ENCODE assay signal across 12 cellular contexts in genomic region chr2:12170151-12170550, GRCh38.
A peak's percentile ranks its signal among the peaks of the same experiment; 100 is the strongest.
DNase-seq lines count a peak whose midpoint lies in the region; ATAC-seq and TF ChIP-seq lines count a peak whose summit lies in the region.
"Had no signal": no experiment of that assay in that cellular context is flagged by ENCODE, and none has a peak within 500 bp of the region (broad histone marks: within the 10 kb centered on the region; RNA-seq: fewer than 3 reads in every experiment).

No MANE protein-coding gene starts in this region.

- POLR2A ChIA-PET in Panc1 (lab: Charles Lee): no interaction called here

- TF ChIP-seq CTCF in Panc1 (IDR thresholded peaks at IDR 0.05) (no peak), coronary artery (IDR thresholded peaks at IDR 0.05) (no peak), thyroid gland (IDR thresholded peaks at IDR 0.05) (no peak)

- peak overlapping the region; percentile 54; the same call in 1 of the 2 replicates for H3K27ac ChIP-seq in Panc1 (ENCODE audit: low read length)
- peak overlapping the region; percentile 41 to 42 for H3K27ac ChIP-seq in coronary artery
- H3K27ac ChIP-seq in muscle layer of duodenum (ENCODE audit: low read length): peak overlapping the region; percentile 72
- H3K27ac ChIP-seq in thyroid gland: peak overlapping the region; percentile 34 to 50 (median 42)
- H3K27ac ChIP-seq: WERI-Rb-1 had no signal

- H3K27me3 ChIP-seq in Panc1 (ENCODE audit: control insufficient read depth, insufficient read depth, low read length): no peaks in the 10 kb centered on the region
- H3K27me3 ChIP-seq in muscle layer of duodenum (ENCODE audit: low read depth, low read length): no peaks in the 10 kb centered on the region
- no peaks in the 10 kb centered on the region for H3K27me3 ChIP-seq in thyroid gland

- H3K9me3 ChIP-seq in Panc1 (ENCODE audit: control insufficient read depth, insufficient read depth, low read depth, low read length) (no peaks in the 10 kb centered on the region), muscle layer of duodenum (ENCODE audit: control insufficient read depth in 1 of 2, low read length in 2 of 2) (no peaks in the 10 kb centered on the region), thyroid gland (no peaks in the 10 kb centered on the region)

- WGBS in thyroid gland, 2 donors: 71 to 75% methylated on average over 5 of the region's 5 CpGs

- no peak for TF ChIP-seq POLR2A in thyroid gland (IDR thresholded peaks at IDR 0.05)

- peaks cover 6% of the 10 kb centered on the region; the same call in 1 of the 2 replicates for H3K4me1 ChIP-seq in Panc1 (ENCODE audit: control insufficient read depth, insufficient read depth, low read length)
- peaks cover 9 to 17% of the 10 kb centered on the region in 2 donors for H3K4me1 ChIP-seq in muscle layer of duodenum (ENCODE audit: control insufficient read depth in 1 of 2, insufficient read depth in 2 of 2, low read length in 2 of 2)
- H3K4me1 ChIP-seq in thyroid gland: peaks cover 6 to 20% of the 10 kb centered on the region in 2 donors

- CTCF ChIA-PET in Panc1 (lab: Charles Lee): no interaction called here

- no peak for DNase-seq in Panc1 (ENCODE audit: low read depth, low spot score)
- no peak for DNase-seq in coronary artery (ENCODE audit: low spot score)
- DNase-seq in thyroid gland: no peak
- no peak for DNase-seq in Ammon's horn (ENCODE audit: low spot score)
- DNase-seq in HUDEP-2 (lab: John Stamatoyannopoulos, UW; ENCODE audit: unreplicated experiment in 76 of 76): no peak
- DNase-seq: activated effector memory CD4-positive, alpha-beta T cell treated with Interleukin-2 at 50 U/mL for 16 hours; NCI-H1930; stimulated activated CD4-positive, alpha-beta T cell treated with anti-CD3 and anti-CD28 coated beads, Interleukin-2, amount 100 ng/mL, for 48 hours; WERI-Rb-1 had no signal

- no peak overlapping the region for H3K4me3 ChIP-seq in Panc1 (ENCODE audit: low read depth in 2 of 2, low read length in 2 of 2)
- H3K4me3 ChIP-seq in coronary artery: no peak overlapping the region
- no peak overlapping the region for H3K4me3 ChIP-seq in muscle layer of duodenum (ENCODE audit: low read depth in 1 of 2, low read length in 2 of 2)
- H3K4me3 ChIP-seq in thyroid gland (replicated peaks in 1 of 3): no peak overlapping the region

- ATAC-seq in Panc1: no peak
- ATAC-seq in HG02938 (IDR thresholded peaks at IDR 0.05; ENCODE audit: unreplicated experiment): no peak
- no peak for ATAC-seq in HG02884 (IDR thresholded peaks at IDR 0.05; ENCODE audit: unreplicated experiment)

- H3K36me3 ChIP-seq in Panc1 (ENCODE audit: control insufficient read depth, insufficient read depth, low read length) (no peaks in the 10 kb centered on the region), muscle layer of duodenum (ENCODE audit: control insufficient read depth in 1 of 2, insufficient read depth in 2 of 2, low read length in 2 of 2) (no peaks in the 10 kb centered on the region), thyroid gland (no peaks in the 10 kb centered on the region)
- H3K36me3 ChIP-seq: WERI-Rb-1 had no signal

- BruUV-seq in Panc1 (replicated peaks; lab: Mats Ljungman, UMichigan): no TSS peak

- in situ Hi-C loops in Panc1 (cut with HindIII; ENCODE audit: low pct_unique_long_range_greater_than_20kb, low sequenced_read_pairs): no loop called here

- intact Hi-C loops in Panc1 (cut with micrococcal nuclease; ENCODE audit: unreplicated experiment): loop anchor here (10.0 kb wide), 1 partner anchor 545 kb away; the partner anchor contains the start of gene TRIB2
- intact Hi-C loops in thyroid gland (cut with DNase I): no loop called here
